ENCODE assay signal across 10 cellular contexts in the genomic region with DNA sequence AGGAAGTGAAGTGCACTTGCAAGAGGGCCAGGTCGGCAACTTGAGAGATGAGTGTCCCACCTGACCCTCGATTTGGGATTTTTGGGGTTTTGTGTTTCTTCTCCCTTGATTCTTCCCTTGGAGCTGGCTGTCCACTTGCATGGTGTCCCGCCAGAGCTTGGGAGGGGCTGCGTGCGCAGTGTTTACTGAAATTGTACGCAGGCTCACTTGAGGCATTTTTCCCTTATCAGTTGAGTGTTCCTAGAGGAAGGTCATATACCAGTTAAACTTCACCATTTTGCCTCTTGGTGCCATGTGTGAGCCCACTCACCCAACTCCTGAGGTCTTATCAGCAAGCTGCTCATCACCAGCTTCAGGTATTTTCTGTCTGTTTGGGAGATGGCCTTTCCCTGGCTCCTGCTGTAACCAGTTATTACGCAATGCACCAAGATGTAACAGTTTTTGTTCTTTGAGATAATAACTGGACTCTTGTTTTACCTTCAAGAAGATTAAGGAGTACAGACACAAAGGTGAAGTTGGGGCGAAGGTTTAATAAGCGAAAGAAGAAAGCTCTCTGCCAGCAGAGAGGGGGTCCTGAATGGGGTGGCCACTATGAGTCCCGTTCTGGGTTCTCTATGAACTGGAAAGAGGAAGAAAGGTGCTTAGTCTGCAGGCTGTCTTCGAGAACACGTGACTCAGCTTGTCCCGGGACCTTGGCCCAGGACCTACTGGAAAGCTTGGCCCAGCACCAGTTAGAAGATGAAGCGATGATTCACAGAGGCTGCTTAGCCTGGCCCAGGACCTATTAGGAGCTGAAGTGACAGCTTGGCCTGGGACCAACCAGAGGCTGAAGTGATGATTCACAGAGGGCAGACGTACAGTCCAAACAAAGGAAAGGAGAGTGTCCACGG. TPM values are rescaled to one million over a fixed set of nuclear protein-coding genes. Genes with fewer than 3 reads are reported as not detected.
A peak's percentile ranks its signal among the peaks of the same experiment; 100 is the strongest.
DNase-seq lines count a peak whose midpoint lies in the region; ATAC-seq, FAIRE-seq and TF ChIP-seq lines count a peak whose summit lies in the region.
"Had no signal": no experiment of that assay in that cellular context is flagged by ENCODE, and none has a peak within 500 bp of the region (broad histone marks: within the 10 kb centered on the region; RNA-seq: fewer than 3 reads in every experiment).

No MANE protein-coding gene starts in this region.

- no peak for TF ChIP-seq CTCF in HCT116 (IDR thresholded peaks at IDR 0.05 in 2 of 3, conservative IDR thresholded peaks at IDR 0.05 in 1 of 3; ENCODE audit: borderline replicate concordance in 1 of 3, insufficient read depth in 1 of 3, low read depth in 2 of 3, low read length in 2 of 3)
- TF ChIP-seq CTCF in astrocyte (IDR thresholded peaks at IDR 0.05; ENCODE audit: insufficient read depth, low read depth, low read length) = no peak
- TF ChIP-seq CTCF in testis (IDR thresholded peaks at IDR 0.05) = no peak

- peaks cover 25% of the 10 kb centered on the region for H3K9me3 Mint-ChIP-seq in astrocyte (ENCODE audit: unreplicated experiment)

- H3K9me3 ChIP-seq in HCT116 (ENCODE audit: control insufficient read depth in 1 of 2, insufficient read depth in 1 of 2, low read depth in 1 of 2, low read length in 2 of 2) (no peaks in the 10 kb centered on the region), astrocyte (ENCODE audit: insufficient read depth, low read depth, low read length) (no peaks in the 10 kb centered on the region), testis (no peaks in the 10 kb centered on the region)

- no TSS peak for BruUV-seq in HCT116 (replicated peaks; lab: Mats Ljungman, UMichigan)

- H3K9ac ChIP-seq in HCT116 (ENCODE audit: low read length) (no peak overlapping the region), astrocyte (ENCODE audit: low read length) (no peak overlapping the region)

- H4K20me1 ChIP-seq in HCT116 (ENCODE audit: insufficient read depth) (no peaks in the 10 kb centered on the region), astrocyte (ENCODE audit: insufficient read depth, low read length) (no peaks in the 10 kb centered on the region)

- RAD21 ChIA-PET in HCT116 (lab: Charles Lee; ENCODE audit: low non-redundant PET in 1 of 2, low total read pairs in 2 of 2, uncharacterized antibody in 2 of 2, unreplicated experiment in 2 of 2) = no interaction called here

- no peak overlapping the region for H3K4me3 Mint-ChIP-seq in astrocyte (ENCODE audit: unreplicated experiment)
- H3K4me3 Mint-ChIP-seq: activated naive CD8-positive, alpha-beta T cell treated with anti-CD3 and anti-CD28 coated beads for 36 hours had no signal

- CTCF ChIA-PET in HCT116 (lab: Charles Lee) = interaction anchor here (0.7 to 1.1 kb wide), 2 partner anchors 21 to 24 kb away, joined by 3 read pairs; a partner anchor contains a TSS

- H3K27me3 Mint-ChIP-seq in astrocyte (ENCODE audit: low read depth, unreplicated experiment) = no peaks in the 10 kb centered on the region
- H3K27me3 Mint-ChIP-seq: activated naive CD8-positive, alpha-beta T cell treated with anti-CD3 and anti-CD28 coated beads for 36 hours had no signal

- TF ChIP-seq RAD21 in HCT116 (IDR thresholded peaks at IDR 0.05; ENCODE audit: low read depth) = no peak

- H3K27ac ChIP-seq in HCT116 (ENCODE audit: low read depth, low read length) = peak overlapping the region; percentile 41
- peak overlapping the region; percentile 36 for H3K27ac ChIP-seq in astrocyte (ENCODE audit: low read depth, low read length)
- H3K27ac ChIP-seq in testis = peak overlapping the region; percentile 50 to 61

- ATAC-seq in HCT116 (peak; percentile 97), left ventricle myocardium superior (peak; percentile 99), HG03571 (IDR thresholded peaks at IDR 0.05; ENCODE audit: unreplicated experiment) (no peak)

- intact Hi-C loops in HCT116 (cut with micrococcal nuclease) = no loop called here
- intact Hi-C loops in left ventricle myocardium superior (cut with micrococcal nuclease) = no loop called here
- intact Hi-C loops in testis (cut with DNase I; ENCODE audit: low total_unique reads) = no loop called here

- POLR2A ChIA-PET in HCT116 (lab: Charles Lee) = interaction anchor here (1.0 kb wide), 1 partner anchor 24 kb away, joined by 4 read pairs; no protein-coding TSS in a partner anchor

- H3K4me3 ChIP-seq in HCT116 (replicated peaks in 1 of 2; ENCODE audit: low read depth in 1 of 2, low read length in 2 of 2) (no peak overlapping the region), astrocyte (ENCODE audit: insufficient read depth, low read depth, low read length) (no peak overlapping the region), testis (no peak overlapping the region)

- H3K4me1 ChIP-seq in HCT116 (ENCODE audit: control insufficient read depth in 1 of 2, insufficient read depth in 2 of 2, low read length in 2 of 2) (peaks cover 12 to 15% of the 10 kb centered on the region in 2 experiments), astrocyte (ENCODE audit: insufficient read depth, low read length) (peaks cover 14% of the 10 kb centered on the region), testis (no peaks in the 10 kb centered on the region)

- H3K79me2 ChIP-seq in HCT116 (ENCODE audit: insufficient read depth, low read length) (no peaks in the 10 kb centered on the region), astrocyte (ENCODE audit: insufficient read depth, low read length) (no peaks in the 10 kb centered on the region)

- WGBS in testis, 2 donors = 61 to 75% methylated on average over 16 of the region's 16 CpGs

- TF ChIP-seq POLR2A in HCT116 (IDR thresholded peaks at IDR 0.05; ENCODE audit: borderline replicate concordance, extremely low read depth, insufficient read depth, insufficient read length) = no peak
- no peak for TF ChIP-seq POLR2A in testis (IDR thresholded peaks at IDR 0.05)

- H3K36me3 ChIP-seq in HCT116 (ENCODE audit: control insufficient read depth in 1 of 2, insufficient read depth in 2 of 2, low read length in 2 of 2) = no peaks in the 10 kb centered on the region
- no peaks in the 10 kb centered on the region for H3K36me3 ChIP-seq in astrocyte (ENCODE audit: insufficient read depth, low read length)
- H3K36me3 ChIP-seq in testis (ENCODE audit: low read depth, missing control alignments) = no peaks in the 10 kb centered on the region

- H3K27me3 ChIP-seq in HCT116 (ENCODE audit: insufficient read depth, low read length) (no peaks in the 10 kb centered on the region), astrocyte (ENCODE audit: insufficient read depth, low read length) (no peaks in the 10 kb centered on the region), testis (no peaks in the 10 kb centered on the region)

- peak; percentile 75 for DNase-seq in HCT116 (ENCODE audit: low read depth, low spot score)
- peak; percentile 98 for DNase-seq in astrocyte (ENCODE audit: low read depth)
- DNase-seq in left ventricle myocardium superior = peak; percentile 80
- DNase-seq in testis = peak; percentile 84
- no peak for DNase-seq in COLO668 (lab: John Stamatoyannopoulos, UW; ENCODE audit: unreplicated experiment)
- DNase-seq in NCI-H748 treated with DMSO at 0.1 percent for 48 hours (lab: John Stamatoyannopoulos, UW) = no peak
- no peak for DNase-seq in activated T-cell treated with anti-CD3 and anti-CD28 coated beads, Interleukin-2, amount 50 U/mL, for 1 hour
- DNase-seq: activated naive CD8-positive, alpha-beta T cell treated with anti-CD3 and anti-CD28 coated beads for 36 hours; NCI-H1048 had no signal

- peak; percentile 89 for FAIRE-seq in astrocyte (lab: Jason Lieb, UNC)

- peaks cover 10% of the 10 kb centered on the region for H3K4me1 Mint-ChIP-seq in astrocyte (ENCODE audit: low read depth, unreplicated experiment)
- H3K4me1 Mint-ChIP-seq: activated naive CD8-positive, alpha-beta T cell treated with anti-CD3 and anti-CD28 coated beads for 36 hours had no signal

- H3K27ac Mint-ChIP-seq in astrocyte (ENCODE audit: unreplicated experiment) = peak overlapping the region; percentile 75
- H3K27ac Mint-ChIP-seq: activated naive CD8-positive, alpha-beta T cell treated with anti-CD3 and anti-CD28 coated beads for 36 hours had no signal

- peak overlapping the region; percentile 57 for H3K4me2 ChIP-seq in HCT116 (ENCODE audit: low read length)
- peak overlapping the region; percentile 52 for H3K4me2 ChIP-seq in astrocyte (ENCODE audit: low read length)

- no peak overlapping the region for H2AFZ ChIP-seq in HCT116 (ENCODE audit: low read depth, low read length, poor library complexity, severe bottlenecking)
- peak overlapping the region; percentile 34 for H2AFZ ChIP-seq in astrocyte (ENCODE audit: low read depth, low read length)

- H3K36me3 Mint-ChIP-seq in astrocyte (ENCODE audit: low read depth, unreplicated experiment) = no peaks in the 10 kb centered on the region

- H3K9me2 ChIP-seq in HCT116 (ENCODE audit: insufficient read depth) = no peaks in the 10 kb centered on the region

TF ChIP-seq in HCT116, 20 proteins besides CTCF, POLR2A, EP300 and RAD21 (continues in another document):
- TF ChIP-seq TCF7L2 (IDR thresholded peaks at IDR 0.05; ENCODE audit: borderline replicate concordance, extremely low read depth, insufficient read depth, insufficient read length) (no peak), SRF (IDR thresholded peaks at IDR 0.05; ENCODE audit: low read depth) (no peak), YY1 (IDR thresholded peaks at IDR 0.05; ENCODE audit: extremely low read depth, insufficient replicate concordance, low read depth, low read length) (no peak), CBX3 (IDR thresholded peaks at IDR 0.05; ENCODE audit: low read depth) (no peak)
- TF ChIP-seq, protein P1, sequence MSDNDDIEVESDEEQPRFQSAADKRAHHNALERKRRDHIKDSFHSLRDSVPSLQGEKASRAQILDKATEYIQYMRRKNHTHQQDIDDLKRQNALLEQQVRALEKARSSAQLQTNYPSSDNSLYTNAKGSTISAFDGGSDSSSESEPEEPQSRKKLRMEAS (IDR thresholded peaks at IDR 0.05) = peak; percentile 89

RNA-seq across cellular contexts. Expression of a gene that starts 21.5 kb away (rescaled TPM):
- total RNA-seq in HCT116 (2021; ENCODE audit: unreplicated experiment) (178 TPM), astrocyte (126 and 135 TPM in 2 replicates), left ventricle myocardium superior (91.0 TPM), testis (10 to 100 TPM; 37.4 to 47.0 TPM)
- polyA plus RNA-seq in HCT116 (2012) = 107 and 114 TPM in 2 replicates
- polyA plus RNA-seq in testis (ENCODE audit: insufficient read depth, low read depth, low replicate concordance) = 158 TPM

RNA-seq across cellular contexts. Expression of a gene that starts 24.3 kb away (rescaled TPM):
- total RNA-seq in HCT116 (2021; ENCODE audit: unreplicated experiment) (45.3 TPM), astrocyte (24.1 and 24.4 TPM in 2 replicates), left ventricle myocardium superior (23.4 TPM), testis (10 to 100 TPM; 57.0 to 57.6 TPM)
- 29.5 and 32.6 TPM in 2 replicates for polyA plus RNA-seq in HCT116 (2012)
- polyA plus RNA-seq in testis (ENCODE audit: insufficient read depth, low read depth, low replicate concordance) = 25.9 TPM

RNA-seq across cellular contexts. Expression of a gene that starts 45.5 kb away (rescaled TPM):
- total RNA-seq in HCT116 (2021; ENCODE audit: unreplicated experiment) (41.4 TPM), astrocyte (3.8 and 6.1 TPM in 2 replicates), left ventricle myocardium superior (14.5 TPM), testis (1 to 10 TPM; 5.0 to 6.6 TPM)
- 26.9 and 30.7 TPM in 2 replicates for polyA plus RNA-seq in HCT116 (2012)
- 6.0 TPM for polyA plus RNA-seq in testis (ENCODE audit: insufficient read depth, low read depth, low replicate concordance)

RNA-seq across cellular contexts. Expression of a gene that starts 58.5 kb away (rescaled TPM):
- 44.9 TPM for total RNA-seq in HCT116 (2021; ENCODE audit: unreplicated experiment)
- 41.0 and 45.2 TPM in 2 replicates for polyA plus RNA-seq in HCT116 (2012)
- 25.3 and 27.6 TPM in 2 replicates for total RNA-seq in astrocyte
- 28.9 TPM for total RNA-seq in left ventricle myocardium superior
- 100 to 1,000 TPM in 1 of 2 donors, 10 to 100 TPM in 1; 87.0 to 143 TPM for total RNA-seq in testis
- polyA plus RNA-seq in testis (ENCODE audit: insufficient read depth, low read depth, low replicate concordance) = 72.5 TPM

Comparison
In these comparisons a context has a peak if more than half of its experiments do, and no peak if none do; other contexts are left out.
1. DNase-seq: peak in HCT116 (single experiment), astrocyte (single experiment), left ventricle myocardium superior (single experiment) and testis (single experiment); none in COLO668 (single experiment), NCI-H748 treated with DMSO at 0.1 percent for 48 hours (single experiment) and activated T-cell treated with anti-CD3 and anti-CD28 coated beads, Interleukin-2, amount 50 U/mL, for 1 hour (single experiment).
2. Peak in every context shown above with its lines, with median percentiles within 50 percentile points of each other: H3K27ac ChIP-seq.